8 cellular contexts compared by ENCODE assay signal in genomic region chr17:17722081-17722905, GRCh38. TPM values are rescaled to one million over a fixed set of nuclear protein-coding genes. Genes with fewer than 3 reads are reported as not detected.
DNase-seq lines count a peak whose midpoint lies in the region; ATAC-seq, FAIRE-seq and TF ChIP-seq lines count a peak whose summit lies in the region.

No MANE protein-coding gene starts in this region.

- H2AFZ ChIP-seq in neural cell (ENCODE audit: low read depth, low read length), result no peak overlapping the region

- H3K4me3 Mint-ChIP-seq in HFFc6, result peak overlapping the region; percentile 79
- H3K4me3 Mint-ChIP-seq in dendritic cell treated with granulocyte-macrophage colony-stimulating factor and Interleukin-4, amounts not matched to agents 40 ng/mL and 50 ng/mL, for 4 days, result no peak overlapping the region

- DNase-seq in AG09309 (ENCODE audit: low read depth) (no peak), HFFc6 (peak; percentile 31), RKO (ENCODE audit: low spot score) (no peak), NCI-H2196 (lab: John Stamatoyannopoulos, UW; ENCODE audit: unreplicated experiment) (no peak), small intestine (no peak), body of pancreas (no peak)

- TF ChIP-seq CTCF in AG09309 (IDR thresholded peaks at IDR 0.05; ENCODE audit: control insufficient read depth, insufficient read depth, low read depth, low read length, missing control alignments), result no peak
- TF ChIP-seq CTCF in HFFc6 (IDR thresholded peaks at IDR 0.05), result no peak
- TF ChIP-seq CTCF in neural cell (IDR thresholded peaks at IDR 0.05; ENCODE audit: poor library complexity, severe bottlenecking), result peak; percentile 57
- TF ChIP-seq CTCF in body of pancreas (IDR thresholded peaks at IDR 0.05), result no peak

- intact Hi-C loops in dendritic cell treated with granulocyte-macrophage colony-stimulating factor and Interleukin-4, amounts not matched to agents 40 ng/mL and 50 ng/mL, for 4 days (cut with micrococcal nuclease), result loop anchor here (10.0 kb wide), 1 partner anchor 63 kb away; no protein-coding TSS in a partner anchor
- intact Hi-C loops in body of pancreas (cut with DNase I), result no loop called here

- H3K9me3 ChIP-seq in neural cell (ENCODE audit: low read length) (no peaks in the 10 kb centered on the region), small intestine (ENCODE audit: control insufficient read depth, low read depth) (no peaks in the 10 kb centered on the region), body of pancreas (no peaks in the 10 kb centered on the region)

- no peaks in the 10 kb centered on the region for H3K36me3 ChIP-seq in neural cell (ENCODE audit: insufficient read depth, low read length)
- H3K36me3 ChIP-seq in small intestine (ENCODE audit: control insufficient read depth in 2 of 2, insufficient read depth in 2 of 2, low read length in 2 of 2), result no peaks in the 10 kb centered on the region
- H3K36me3 ChIP-seq in body of pancreas (replicated peaks in 1 of 2; ENCODE audit: insufficient read depth in 1 of 2, low read depth in 2 of 2), result no peaks in the 10 kb centered on the region

- H3K4me1 ChIP-seq in small intestine (ENCODE audit: control insufficient read depth in 2 of 2, insufficient read depth in 1 of 2, low read depth in 1 of 2, low read length in 1 of 2) (peaks cover 0 to 2% of the 10 kb centered on the region in 2 donors), body of pancreas (peaks cover 26% of the 10 kb centered on the region)

- H3K27me3 Mint-ChIP-seq in HFFc6 (ENCODE audit: insufficient read depth), result peaks cover 6% of the 10 kb centered on the region
- peaks cover 44% of the 10 kb centered on the region for H3K27me3 Mint-ChIP-seq in dendritic cell treated with granulocyte-macrophage colony-stimulating factor and Interleukin-4, amounts not matched to agents 40 ng/mL and 50 ng/mL, for 4 days

- peaks cover 62% of the 10 kb centered on the region for H3K79me2 ChIP-seq in neural cell (replicated peaks; ENCODE audit: insufficient read depth, low read length)

- H3K27me3 ChIP-seq in neural cell (ENCODE audit: insufficient read depth, low read depth, low read length), result no peaks in the 10 kb centered on the region
- no peaks in the 10 kb centered on the region for H3K27me3 ChIP-seq in small intestine (ENCODE audit: control insufficient read depth in 2 of 2, insufficient read depth in 2 of 2, low read length in 2 of 2)
- H3K27me3 ChIP-seq in body of pancreas, result no peaks in the 10 kb centered on the region

- H3K4me3 ChIP-seq in AG09309 (ENCODE audit: control insufficient read depth, low read depth, low read length), result peak overlapping the region; percentile 51
- H3K4me3 ChIP-seq in neural cell (ENCODE audit: low read length), result peak overlapping the region; percentile 98
- H3K4me3 ChIP-seq in small intestine (ENCODE audit: low read depth in 1 of 2, low read length in 2 of 2), result no peak overlapping the region
- no peak overlapping the region for H3K4me3 ChIP-seq in body of pancreas

- no peaks in the 10 kb centered on the region for H3K9me3 Mint-ChIP-seq in HFFc6
- no peaks in the 10 kb centered on the region for H3K9me3 Mint-ChIP-seq in dendritic cell treated with granulocyte-macrophage colony-stimulating factor and Interleukin-4, amounts not matched to agents 40 ng/mL and 50 ng/mL, for 4 days

- no peaks in the 10 kb centered on the region for H3K36me3 Mint-ChIP-seq in HFFc6 (ENCODE audit: low read depth)
- H3K36me3 Mint-ChIP-seq in dendritic cell treated with granulocyte-macrophage colony-stimulating factor and Interleukin-4, amounts not matched to agents 40 ng/mL and 50 ng/mL, for 4 days (ENCODE audit: low read depth), result peaks cover 27% of the 10 kb centered on the region

- peaks cover 82% of the 10 kb centered on the region for H3K4me1 Mint-ChIP-seq in HFFc6 (ENCODE audit: low read depth)
- peaks cover 62% of the 10 kb centered on the region for H3K4me1 Mint-ChIP-seq in dendritic cell treated with granulocyte-macrophage colony-stimulating factor and Interleukin-4, amounts not matched to agents 40 ng/mL and 50 ng/mL, for 4 days (ENCODE audit: low read depth)

- peaks cover 3% of the 10 kb centered on the region for H3F3A ChIP-seq in neural cell (ENCODE audit: insufficient read depth, low read length, poor library complexity, severe bottlenecking)

- no peak for FAIRE-seq in small intestine (lab: Jason Lieb, UNC)

- WGBS in small intestine, 3 donors, result 47 to 90% (median 72%) methylated on average over 56 to 68 of the region's 68 CpGs
- 77 to 88% methylated on average over 64 to 67 of the region's 68 CpGs for WGBS in body of pancreas, 2 donors

- TF ChIP-seq EP300 in neural cell (conservative IDR thresholded peaks at IDR 0.05; ENCODE audit: poor library complexity, severe bottlenecking), result no peak

- no peaks in the 10 kb centered on the region for H3K9me2 ChIP-seq in neural cell (ENCODE audit: insufficient read depth, low read length)

- TF ChIP-seq POLR2A in body of pancreas (IDR thresholded peaks at IDR 0.05), result no peak

- peak overlapping the region; percentile 87 for H3K4me2 ChIP-seq in neural cell (ENCODE audit: low read length)

- peak overlapping the region; percentile 96 for H3K9ac ChIP-seq in neural cell (ENCODE audit: low read length)

- TF ChIP-seq RAD21 in neural cell (conservative IDR thresholded peaks at IDR 0.05), result peak; percentile 55

- no peak for ATAC-seq in body of pancreas

- H4K20me1 ChIP-seq in neural cell (ENCODE audit: insufficient read depth), result peaks cover 18% of the 10 kb centered on the region

- peak overlapping the region; percentile 78 for H3K27ac Mint-ChIP-seq in HFFc6
- peak overlapping the region; percentile 9 for H3K27ac Mint-ChIP-seq in dendritic cell treated with granulocyte-macrophage colony-stimulating factor and Interleukin-4, amounts not matched to agents 40 ng/mL and 50 ng/mL, for 4 days

- H3K27ac ChIP-seq in neural cell (ENCODE audit: low read length) (peak overlapping the region; percentile 98), small intestine (ENCODE audit: low read depth in 1 of 2, low read length in 1 of 2) (no peak overlapping the region), body of pancreas (no peak overlapping the region)

TF ChIP-seq in neural cell, 6 proteins besides CTCF, POLR2A, EP300 and RAD21:
- TF ChIP-seq TAF1 (IDR thresholded peaks at IDR 0.05; ENCODE audit: low read depth), result peak; percentile 97
- TF ChIP-seq REST (IDR thresholded peaks at IDR 0.05; ENCODE audit: borderline replicate concordance), result peak; percentile 78
- TF ChIP-seq POLR2AphosphoS5 (IDR thresholded peaks at IDR 0.05), result peak; percentile 81
- TF ChIP-seq EZH2 (IDR thresholded peaks at IDR 0.05; ENCODE audit: borderline replicate concordance, insufficient read depth, low read length, poor library complexity, severe bottlenecking), result no peak
- peak; percentile 76 for TF ChIP-seq MXI1 (conservative IDR thresholded peaks at IDR 0.05; ENCODE audit: poor library complexity, severe bottlenecking)
- peak; percentile 70 for TF ChIP-seq SMC3 (conservative IDR thresholded peaks at IDR 0.05; ENCODE audit: poor library complexity)

RNA-seq across cellular contexts. Expression of gene RAI1, which starts 41.0 kb away (rescaled TPM):
- total RNA-seq in HFFc6 (2021; fragmentation: NEBNext Ultra II Directional; extraction: Animal tissue kit (Norgen Biotek cat#: 25700)), result 10 to 100 TPM; 26.9 to 29.3 (median 29.0) TPM
- polyA plus RNA-seq in neural cell, result 16.9 and 21.0 TPM in 2 replicates
- polyA minus RNA-seq in neural cell, result 54.1 and 59.6 TPM in 2 replicates
- polyA plus RNA-seq in small intestine, result 1 to 10 TPM; 2.4 to 9.3 (median 3.1) TPM
- 10 to 100 TPM; 16.3 to 41.5 TPM for total RNA-seq in body of pancreas

Comparison
In these comparisons a context has a peak if more than half of its experiments do, and no peak if none do; other contexts are left out.
1. H3K4me3 ChIP-seq: peak in AG09309 (single experiment) and neural cell (single experiment); none in small intestine (0 of 2) and body of pancreas (0 of 2).